In the genomic region with DNA sequence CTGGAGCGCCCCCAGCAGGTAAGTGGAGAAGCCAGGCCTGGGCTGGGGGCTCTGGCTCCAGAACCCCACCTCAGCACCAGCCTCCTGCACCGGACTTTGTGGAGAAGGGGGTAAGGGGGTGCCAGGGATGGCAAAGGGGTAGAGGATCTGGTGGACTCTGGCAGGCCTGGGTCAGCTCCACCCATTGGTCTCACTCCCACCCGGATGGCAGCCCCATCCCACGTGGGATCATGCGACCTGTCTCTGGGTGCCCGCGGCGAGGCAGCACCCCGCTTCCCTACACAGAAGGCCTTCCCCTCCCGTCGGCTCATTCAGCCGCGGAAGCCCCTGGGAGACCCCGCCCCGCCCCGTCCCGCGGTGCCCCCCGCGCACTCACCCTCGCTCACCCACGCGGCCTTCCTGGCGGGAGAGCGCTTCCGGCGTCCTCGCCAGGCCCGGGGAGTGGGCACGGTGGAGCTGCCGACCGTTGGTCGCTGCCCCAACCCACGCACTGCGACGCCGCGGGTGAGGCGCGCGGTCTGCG, we compare ENCODE assay signal across 8 cellular contexts.
A peak's percentile ranks its signal among the peaks of the same experiment; 100 is the strongest.
DNase-seq lines count a peak whose midpoint lies in the region; ATAC-seq and TF ChIP-seq lines count a peak whose summit lies in the region.

No MANE protein-coding gene starts in this region.

- peak overlapping the region; percentile 54 for H3K9ac ChIP-seq in iPS-15b (ENCODE audit: low read depth, low read length)

- H3K9me3 ChIP-seq in RWPE2 (ENCODE audit: severe bottlenecking), result no peaks in the 10 kb centered on the region
- no peaks in the 10 kb centered on the region for H3K9me3 ChIP-seq in iPS-15b (ENCODE audit: control insufficient read depth, insufficient read depth, low read length)

- H3K4me3 ChIP-seq in RWPE2 (ENCODE audit: severe bottlenecking) (peak overlapping the region; percentile 80), astrocyte of the cerebellum (ENCODE audit: low read depth, low read length) (peak overlapping the region; percentile 44), iPS-15b (ENCODE audit: low read depth, low read length) (peak overlapping the region; percentile 82)

- H3K27me3 ChIP-seq in RWPE2 (ENCODE audit: insufficient read depth, poor library complexity, severe bottlenecking) (no peaks in the 10 kb centered on the region), iPS-15b (ENCODE audit: control insufficient read depth, insufficient read depth, low read length) (no peaks in the 10 kb centered on the region)

- TF ChIP-seq CTCF in GM13977 (IDR thresholded peaks at IDR 0.05; ENCODE audit: extremely low read depth, insufficient read depth, missing control alignments), result peak; percentile 45
- no peak for TF ChIP-seq CTCF in RWPE2 (IDR thresholded peaks at IDR 0.05; ENCODE audit: poor library complexity, severe bottlenecking)
- peak; percentile 42 for TF ChIP-seq CTCF in astrocyte of the cerebellum (IDR thresholded peaks at IDR 0.05; ENCODE audit: low read depth, low read length, missing control alignments)

- peak overlapping the region; percentile 95 for H3K27ac ChIP-seq in RWPE2 (ENCODE audit: poor library complexity, severe bottlenecking)

- ATAC-seq in HG03025 (IDR thresholded peaks at IDR 0.05; ENCODE audit: low FRiP score, unreplicated experiment) (peak; percentile 12), RWPE2 (ENCODE audit: low read depth) (peak; percentile 5; the same call in 2 of the 3 replicates), GM18519 (IDR thresholded peaks at IDR 0.05; ENCODE audit: low FRiP score, unreplicated experiment) (no peak)

- H3K36me3 ChIP-seq in RWPE2 (ENCODE audit: low read depth) (peaks cover 49% of the 10 kb centered on the region), iPS-15b (ENCODE audit: control insufficient read depth, insufficient read depth, low read length) (peaks cover 3% of the 10 kb centered on the region)

- peaks cover 21% of the 10 kb centered on the region for H3K4me1 ChIP-seq in RWPE2 (ENCODE audit: insufficient read depth, poor library complexity, severe bottlenecking)
- H3K4me1 ChIP-seq in iPS-15b (ENCODE audit: control insufficient read depth, insufficient read depth, low read length), result no peaks in the 10 kb centered on the region

- in situ Hi-C loops in GM13977 (cut with MboI; ENCODE audit: low pct_unique_long_range_greater_than_20kb, low sequenced_read_pairs, unreplicated experiment) (no loop called here), astrocyte of the cerebellum (cut with HindIII; ENCODE audit: low sequenced_read_pairs) (no loop called here)

- DNase-seq in AG08395 (ENCODE audit: low spot score) (peak; percentile 42), GM13977 (ENCODE audit: low spot score) (peak; percentile 83), RWPE2 (ENCODE audit: low spot score) (no peak), astrocyte of the cerebellum (ENCODE audit: low read depth) (no peak)
- peak; percentile 58 for DNase-seq in stimulated activated CD4-positive, alpha-beta T cell treated with anti-CD3 and anti-CD28 coated beads, Interleukin-4, amount 100 ng/mL, for 24 hours

Comparison
In these comparisons a context has a peak if more than half of its experiments do, and no peak if none do; other contexts are left out.
1. DNase-seq: peak in AG08395 (single experiment), GM13977 (single experiment) and stimulated activated CD4-positive, alpha-beta T cell treated with anti-CD3 and anti-CD28 coated beads, Interleukin-4, amount 100 ng/mL, for 24 hours (single experiment); none in RWPE2 (single experiment) and astrocyte of the cerebellum (single experiment).
2. Peak in every context shown above with its lines, with median percentiles within 50 percentile points of each other: H3K4me3 ChIP-seq.